ENCODE assay signal across 13 cellular contexts in genomic region chrX:91435465-91435864, GRCh38. TPM values are rescaled to one million over a fixed set of nuclear protein-coding genes. Genes with fewer than 3 reads are reported as not detected.
DNase-seq lines count a peak whose midpoint lies in the region; ATAC-seq and TF ChIP-seq lines count a peak whose summit lies in the region.
"Had no signal": no experiment of that assay in that cellular context is flagged by ENCODE, and none has a peak within 500 bp of the region (broad histone marks: within the 10 kb centered on the region; RNA-seq: fewer than 3 reads in every experiment).

No MANE protein-coding gene starts in this region.

- ATAC-seq in heart left ventricle (peak in 1 of 4 donors; percentile 10), Right ventricle myocardium superior (ENCODE audit: poor library complexity) (no peak), HG03460 (IDR thresholded peaks at IDR 0.05; ENCODE audit: unreplicated experiment) (no peak)
- no peak for ATAC-seq in activated CD4-positive, alpha-beta T cell treated with anti-CD3 and anti-CD28 coated beads for 36 hours

- H3K36me3 ChIP-seq in heart left ventricle (no peaks in the 10 kb centered on the region), neuronal stem cell (replicated peaks in 1 of 2; ENCODE audit: control insufficient read depth in 2 of 2, insufficient read depth in 2 of 2, low read length in 2 of 2) (no peaks in the 10 kb centered on the region)

- H2BK5ac ChIP-seq in neuronal stem cell (ENCODE audit: low read length), result no peak overlapping the region

- H2BK120ac ChIP-seq in neuronal stem cell (ENCODE audit: low read depth, low read length), result no peak overlapping the region

- intact Hi-C loops in heart left ventricle (cut with DNase I) (no loop called here), Right ventricle myocardium superior (cut with DNase I) (no loop called here)
- intact Hi-C loops in activated CD4-positive, alpha-beta T cell treated with anti-CD3 and anti-CD28 coated beads for 36 hours (cut with DNase I, micrococcal nuclease), result no loop called here

- no peaks in the 10 kb centered on the region for H3K4me1 Mint-ChIP-seq in activated CD4-positive, alpha-beta T cell treated with anti-CD3 and anti-CD28 coated beads for 36 hours

- no peak overlapping the region for H3K18ac ChIP-seq in neuronal stem cell (ENCODE audit: low read length)

- no peak overlapping the region for H3K4ac ChIP-seq in neuronal stem cell (ENCODE audit: low read length)

- POLR2A ChIA-PET in activated CD4-positive, alpha-beta T cell treated with anti-CD3 and anti-CD28 coated beads for 36 hours (lab: Charles Lee), result no interaction called here

- H3K4me3 ChIP-seq in heart left ventricle, result peak overlapping the region in 11 of 12 donors; percentile 25 to 64 (median 45)
- H3K4me3 ChIP-seq in fibroblast of the aortic adventitia (ENCODE audit: low read depth, low read length), result peak overlapping the region; percentile 57
- H3K4me3 ChIP-seq in neuronal stem cell (ENCODE audit: low read length in 2 of 2), result peak overlapping the region in 1 of 2 donors; percentile 72
- H3K4me3 ChIP-seq: A549 had no signal

- no peak overlapping the region for H3K14ac ChIP-seq in neuronal stem cell (ENCODE audit: low read length)

- H3K27me3 Mint-ChIP-seq in activated CD4-positive, alpha-beta T cell treated with anti-CD3 and anti-CD28 coated beads for 36 hours, result no peaks in the 10 kb centered on the region

- H3K27ac Mint-ChIP-seq in activated CD4-positive, alpha-beta T cell treated with anti-CD3 and anti-CD28 coated beads for 36 hours, result no peak overlapping the region

- no peak overlapping the region for H2BK15ac ChIP-seq in neuronal stem cell (ENCODE audit: low read length)

- no peak overlapping the region for H2AK5ac ChIP-seq in neuronal stem cell (ENCODE audit: low read depth, low read length)

- no peak overlapping the region for H2BK12ac ChIP-seq in neuronal stem cell (ENCODE audit: low read length)

- H3K27me3 ChIP-seq in heart left ventricle (peaks cover 0 to 10% (median 0%) of the 10 kb centered on the region in 9 donors), neuronal stem cell (ENCODE audit: control insufficient read depth in 3 of 3, insufficient read depth in 3 of 3, low read depth in 1 of 3, low read length in 3 of 3) (no peaks in the 10 kb centered on the region)

- no peaks in the 10 kb centered on the region for H3K9me3 Mint-ChIP-seq in activated CD4-positive, alpha-beta T cell treated with anti-CD3 and anti-CD28 coated beads for 36 hours (ENCODE audit: low read depth)

- H2AFZ ChIP-seq in neuronal stem cell (ENCODE audit: low read length), result peak overlapping the region; percentile 83

- DNase-seq in heart left ventricle, result no peak
- no peak for DNase-seq in Right ventricle myocardium superior
- no peak for DNase-seq in fibroblast of the aortic adventitia (ENCODE audit: low read depth)
- no peak for DNase-seq in neuronal stem cell (ENCODE audit: low spot score)
- no peak for DNase-seq in activated CD4-positive, alpha-beta T cell treated with anti-CD3 and anti-CD28 coated beads for 36 hours
- no peak for DNase-seq in DMS 273 (lab: John Stamatoyannopoulos, UW; ENCODE audit: unreplicated experiment)
- DNase-seq in NOMO-1 treated with dmso at 0.1 percent for 144 hours (lab: John Stamatoyannopoulos, UW; ENCODE audit: unreplicated experiment), result no peak
- DNase-seq: activated CD4-positive, alpha-beta T cell treated with anti-CD3 and anti-CD28 coated beads, Interleukin-2, amount 50 U/mL, for 48 hours; islet precursor cell had no signal

- no peak overlapping the region for H4K8ac ChIP-seq in neuronal stem cell (ENCODE audit: low read depth, low read length)

- H4K91ac ChIP-seq in neuronal stem cell (ENCODE audit: low read depth, low read length, poor library complexity), result no peak overlapping the region

- H3K23ac ChIP-seq in neuronal stem cell (ENCODE audit: low read depth, low read length, poor library complexity), result no peak overlapping the region

- no peak overlapping the region for H3K9ac ChIP-seq in neuronal stem cell (ENCODE audit: low read depth, low read length, poor library complexity)

- H3K9me3 ChIP-seq in heart left ventricle, result no peaks in the 10 kb centered on the region
- H3K9me3 ChIP-seq in neuronal stem cell (replicated peaks in 1 of 2; ENCODE audit: control insufficient read depth in 2 of 2, insufficient read depth in 1 of 2, low read depth in 1 of 2, low read length in 2 of 2), result no peaks in the 10 kb centered on the region
- H3K9me3 ChIP-seq: A549 had no signal

- no peaks in the 10 kb centered on the region for H3K36me3 Mint-ChIP-seq in activated CD4-positive, alpha-beta T cell treated with anti-CD3 and anti-CD28 coated beads for 36 hours (ENCODE audit: low read depth)

- TF ChIP-seq POLR2A in heart left ventricle (IDR thresholded peaks at IDR 0.05), result no peak

- no peaks in the 10 kb centered on the region for H3K79me1 ChIP-seq in neuronal stem cell (ENCODE audit: low read depth, low read length)

- H3K4me3 Mint-ChIP-seq in activated CD4-positive, alpha-beta T cell treated with anti-CD3 and anti-CD28 coated beads for 36 hours, result no peak overlapping the region

- TF ChIP-seq CTCF in heart left ventricle (IDR thresholded peaks at IDR 0.05), result no peak
- no peak for TF ChIP-seq CTCF in fibroblast of the aortic adventitia (IDR thresholded peaks at IDR 0.05; ENCODE audit: insufficient read depth, low read length)

- H3K4me1 ChIP-seq in heart left ventricle (no peaks in the 10 kb centered on the region), neuronal stem cell (ENCODE audit: control insufficient read depth in 2 of 2, insufficient read depth in 1 of 2, low read depth in 1 of 2, low read length in 2 of 2) (no peaks in the 10 kb centered on the region)
- H3K4me1 ChIP-seq: A549 had no signal

- 36 to 58% (median 48%) methylated on average over 14 of the region's 14 CpGs for WGBS in heart left ventricle, 4 donors
- no CpG with 5 or more reads among the region's 14 CpGs for WGBS in neuronal stem cell (ENCODE audit: extremely low coverage in 2 of 2, insufficient read length in 2 of 2, insufficient replicate concordance in 1 of 2), 2 donors

- H3K4me2 ChIP-seq in neuronal stem cell (ENCODE audit: insufficient read depth, low read length, poor library complexity, severe bottlenecking), result peak overlapping the region; percentile 45

- CTCF ChIA-PET in activated CD4-positive, alpha-beta T cell treated with anti-CD3 and anti-CD28 coated beads for 36 hours (lab: Charles Lee), result no interaction called here

- H3K27ac ChIP-seq in heart left ventricle (peak overlapping the region in 8 of 12 donors; percentile 13 to 79 (median 63)), neuronal stem cell (replicated peaks; ENCODE audit: low read length) (no peak overlapping the region)
- H3K27ac ChIP-seq: A549 had no signal

RNA-seq across cellular contexts. Expression of gene PABPC5, which starts 0.8 kb away (rescaled TPM):
- total RNA-seq in heart left ventricle (1 to 10 TPM in 1 of 9 donors, under 1 TPM in 8; 0.19 to 1.2 (median 0.51) TPM), Right ventricle myocardium superior (0.48 TPM), fibroblast of the aortic adventitia (ENCODE audit: low replicate concordance) (1.8 and 8.1 TPM in 2 replicates)
- under 1 TPM; 0.23 to 0.36 TPM for polyA plus RNA-seq in heart left ventricle
- polyA plus RNA-seq in neuronal stem cell (2013, experiment 1 of 2), result 3.3 TPM
- polyA plus RNA-seq in neuronal stem cell (2013, experiment 2 of 2), result 3.5 TPM
- total RNA-seq in activated CD4-positive, alpha-beta T cell treated with anti-CD3 and anti-CD28 coated beads for 36 hours, result not detected
- total RNA-seq: bronchial epithelial cell, M059J had no signal
